In genomic region chr22:21837184-21837979, GRCh38 we compare ENCODE assay signal across 9 cellular contexts. TPM values are rescaled to one million over a fixed set of nuclear protein-coding genes. Genes with fewer than 3 reads are reported as not detected.
DNase-seq lines count a peak whose midpoint lies in the region; ATAC-seq and TF ChIP-seq lines count a peak whose summit lies in the region.
"Had no signal": no experiment of that assay in that cellular context is flagged by ENCODE, and none has a peak within 500 bp of the region (broad histone marks: within the 10 kb centered on the region; RNA-seq: fewer than 3 reads in every experiment).

No MANE protein-coding gene starts in this region.

- no peak for TF ChIP-seq POLR2A in spleen (IDR thresholded peaks at IDR 0.05)

- H3K4me1 ChIP-seq in iPS-20b (ENCODE audit: insufficient read depth, low read length) (peaks cover 15% of the 10 kb centered on the region; the same call in 1 of the 2 replicates), spleen (peaks cover 19 to 95% (median 63%) of the 10 kb centered on the region in 6 donors)

- POLR2A ChIA-PET in HEK293T (lab: Yijun Ruan, JAX): interaction anchor here (0.8 kb wide), 1 partner anchor 13 kb away, joined by 3 read pairs; no protein-coding TSS in a partner anchor

- DNase-seq in HEK293T (ENCODE audit: extremely low spot score) (peak; percentile 39), astrocyte of the hippocampus (ENCODE audit: low read depth, low spot score) (peak; percentile 86), spleen (no peak), ecto neural progenitor cell (ENCODE audit: low spot score) (no peak)
- no peak for DNase-seq in activated effector memory CD4-positive, alpha-beta T cell treated with anti-CD3 and anti-CD28 coated beads, Interleukin-2, amount 50 U/mL, for 16 hours
- no peak for DNase-seq in activated CD8-positive, alpha-beta memory T cell treated with anti-CD3 and anti-CD28 coated beads for 24 hours

- H3K27me3 ChIP-seq in iPS-20b (ENCODE audit: insufficient read depth, low read length) (no peaks in the 10 kb centered on the region), spleen (replicated peaks in 1 of 7) (no peaks in the 10 kb centered on the region)

- no peaks in the 10 kb centered on the region for H3K36me3 ChIP-seq in iPS-20b (ENCODE audit: insufficient read depth, low read depth, low read length)
- peaks cover 0 to 3% (median 0%) of the 10 kb centered on the region in 6 donors for H3K36me3 ChIP-seq in spleen

- peak overlapping the region; percentile 60; the same call in 1 of the 2 replicates for H3K9ac ChIP-seq in iPS-20b (ENCODE audit: low read depth, low read length)
- H3K9ac ChIP-seq: KMS-11 had no signal

- H3K27ac ChIP-seq in iPS-20b (ENCODE audit: low read length) (peak overlapping the region; percentile 56), spleen (peak overlapping the region in 6 of 8 donors; percentile 47 to 64 (median 59))
- H3K27ac ChIP-seq: KMS-11 had no signal

- 57 to 85% (median 77%) methylated on average over 5 of the region's 5 CpGs for WGBS in spleen, 5 donors

- H3K4me3 ChIP-seq in iPS-20b (ENCODE audit: low read length) (no peak overlapping the region), spleen (no peak overlapping the region)

- TF ChIP-seq CTCF in spleen (IDR thresholded peaks at IDR 0.05 in 8 of 11, conservative IDR thresholded peaks at IDR 0.05 in 3 of 11): no peak

- CTCF ChIA-PET in HEK293T (lab: Yijun Ruan, JAX): no interaction called here

- intact Hi-C loops in spleen (cut with DNase I; ENCODE audit: low total_unique reads): no loop called here

- ATAC-seq in GM18502 (IDR thresholded peaks at IDR 0.05; ENCODE audit: poor library complexity, unreplicated experiment): no peak

- H3K9me3 ChIP-seq in iPS-20b (ENCODE audit: insufficient read depth, low read depth, low read length): no peaks in the 10 kb centered on the region
- no peaks in the 10 kb centered on the region for H3K9me3 ChIP-seq in spleen

TF ChIP-seq in HEK293T, 16 proteins besides CTCF, POLR2A, EP300 and RAD21:
- TF ChIP-seq HDGF (IDR thresholded peaks at IDR 0.05; ENCODE audit: borderline replicate concordance): no peak
- no peak for TF ChIP-seq TARDBP (IDR thresholded peaks at IDR 0.05)
- no peak for TF ChIP-seq ARNT (IDR thresholded peaks at IDR 0.05)
- TF ChIP-seq SUZ12 (IDR thresholded peaks at IDR 0.05): no peak
- TF ChIP-seq L3MBTL2 (conservative IDR thresholded peaks at IDR 0.05): no peak
- TF ChIP-seq FOXA1 (IDR thresholded peaks at IDR 0.05): no peak
- TF ChIP-seq CTBP1 (IDR thresholded peaks at IDR 0.05; ENCODE audit: borderline replicate concordance): no peak
- TF ChIP-seq ELF4 (IDR thresholded peaks at IDR 0.05): no peak
- no peak for TF ChIP-seq FOXK2 (IDR thresholded peaks at IDR 0.05)
- TF ChIP-seq ZNF384 (IDR thresholded peaks at IDR 0.05): no peak
- TF ChIP-seq NFRKB (IDR thresholded peaks at IDR 0.05): no peak
- TF ChIP-seq LEF1 (IDR thresholded peaks at IDR 0.05; ENCODE audit: borderline replicate concordance): no peak

RNA-seq across cellular contexts. Expression of gene MAPK1, which starts 30.1 kb away (rescaled TPM):
- total RNA-seq in spleen: 100 to 1,000 TPM in 5 of 7 donors, 10 to 100 TPM in 2; 87.0 to 165 (median 131) TPM
- 10 to 100 TPM; 11.6 to 18.0 (median 15.1) TPM for polyA plus RNA-seq in spleen

Comparison
In these comparisons a context has a peak if more than half of its experiments do, and no peak if none do; other contexts are left out.
1. DNase-seq: peak in HEK293T (single experiment) and astrocyte of the hippocampus (single experiment); none in spleen (single experiment), ecto neural progenitor cell (single experiment), activated effector memory CD4-positive, alpha-beta T cell treated with anti-CD3 and anti-CD28 coated beads, Interleukin-2, amount 50 U/mL, for 16 hours (single experiment) and activated CD8-positive, alpha-beta memory T cell treated with anti-CD3 and anti-CD28 coated beads for 24 hours (single experiment).